19 cellular contexts compared by ENCODE assay signal in the genomic region with DNA sequence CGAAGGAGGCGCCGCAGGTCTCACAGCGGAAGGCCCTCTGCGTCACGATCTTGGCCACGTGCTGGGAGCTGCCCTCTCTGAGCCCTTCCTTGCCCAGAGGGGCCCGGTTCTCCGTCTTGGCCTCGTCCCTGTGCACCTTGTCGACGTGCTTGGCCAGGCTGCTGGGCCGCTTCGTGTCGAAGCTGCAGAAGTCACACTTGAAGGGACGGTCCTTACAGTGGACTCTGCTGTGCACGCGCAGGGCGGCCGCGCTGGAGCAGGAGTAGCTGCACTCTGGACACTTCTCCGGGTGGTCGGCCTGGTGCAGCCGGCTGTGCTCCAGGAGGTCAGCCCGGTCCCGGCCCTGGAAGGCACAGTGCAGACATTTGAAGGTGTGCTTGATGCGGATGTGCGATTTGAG.
"Had no signal": no experiment of that assay in that cellular context is flagged by ENCODE, and none has a peak within 500 bp of the region (broad histone marks: within the 10 kb centered on the region; RNA-seq: fewer than 3 reads in every experiment).

No MANE protein-coding gene starts in this region.

- H3K27ac ChIP-seq: left ventricle myocardium inferior, neutrophil, right atrium auricular region, right lobe of liver, tibial nerve had no signal

- DNase-seq: head of caudate nucleus; hippocampal formation; left ventricle myocardium inferior; naive thymus-derived CD8-positive, alpha-beta T cell; occipital lobe; right lobe of liver; stimulated activated CD4-positive, alpha-beta T cell treated with anti-CD3 and anti-CD28 coated beads, Interleukin-1b, Interleukin-23, amount 100 ng/mL, for 48 hours; stimulated activated CD4-positive, alpha-beta T cell treated with anti-CD3 and anti-CD28 coated beads, Interleukin-2, amount 100 ng/mL, for 48 hours; stimulated activated CD4-positive, alpha-beta T cell treated with anti-CD3 and anti-CD28 coated beads, Interleukin-4, amount 100 ng/mL, for 4 hours; stimulated activated CD8-positive, alpha-beta memory T cell treated with anti-CD3 and anti-CD28 coated beads, Interleukin-4, amount 100 ng/mL, for 48 hours; stimulated activated naive CD4-positive, alpha-beta T cell treated with Interleukin-2 at 50 U/mL for 16 hours; stimulated activated naive CD8-positive, alpha-beta T cell treated with anti-CD3 and anti-CD28 coated beads, Interleukin-15, amount 100 ng/mL, for 72 hours; substantia nigra had no signal

- ATAC-seq: naive thymus-derived CD8-positive, alpha-beta T cell; stimulated activated memory B cell treated with anti-CD40 and anti-IgM and Interleukin-4, amounts not matched to agents 10 μg/mL and 1 μg/mL and 100 μg/mL, for 72 hours; stimulated activated naive CD8-positive, alpha-beta T cell treated with anti-CD3 and anti-CD28 coated beads, Interleukin-15, amount 100 ng/mL, for 72 hours had no signal

- H3K27me3 ChIP-seq: neutrophil, right atrium auricular region, right lobe of liver, tibial nerve had no signal

- H3K4me1 ChIP-seq: left ventricle myocardium inferior, right atrium auricular region, right lobe of liver, tibial nerve had no signal

- H3K36me3 ChIP-seq: neutrophil, right atrium auricular region, right lobe of liver had no signal

- H3K4me3 ChIP-seq: left ventricle myocardium inferior, lung, right atrium auricular region, right lobe of liver, smooth muscle cell, tibial nerve had no signal

- H3K4me2 ChIP-seq: smooth muscle cell had no signal

- H3K9me3 ChIP-seq: neutrophil had no signal
